Comparison of ENCODE assay signal across 27 cellular contexts in the genomic region with DNA sequence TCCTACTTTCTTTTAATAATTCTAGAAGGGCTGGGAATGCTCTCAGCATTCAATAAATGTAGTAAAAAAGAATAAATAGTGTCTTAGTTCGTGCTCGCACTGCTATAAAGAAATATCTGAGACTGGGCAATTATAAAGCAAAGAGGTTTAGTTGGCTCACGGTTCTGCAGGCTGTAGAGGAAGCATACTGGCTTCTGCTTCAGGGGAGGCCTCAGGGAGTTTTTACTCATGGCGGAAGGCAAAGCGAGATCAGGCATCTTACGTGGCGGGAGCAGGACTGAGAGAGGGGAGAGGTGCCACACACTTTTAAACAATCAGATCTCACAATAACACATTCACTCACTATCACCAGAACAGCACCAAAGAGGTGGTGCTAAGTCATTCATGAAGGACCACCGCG.
"Had no signal": no experiment of that assay in that cellular context is flagged by ENCODE, and none has a peak within 500 bp of the region (broad histone marks: within the 10 kb centered on the region; RNA-seq: fewer than 3 reads in every experiment).

No MANE protein-coding gene starts in this region.

- H3K36me3 Mint-ChIP-seq: activated naive CD4-positive, alpha-beta T cell treated with anti-CD3 and anti-CD28 coated beads, Interleukin-2, amount 50 U/mL, for 24 hours; activated naive CD8-positive, alpha-beta T cell treated with anti-CD3 and anti-CD28 coated beads for 36 hours; T-cell; WTC11 had no signal

- DNase-seq: activated CD4-positive, alpha-beta T cell treated with anti-CD3 and anti-CD28 coated beads for 1 hour; activated CD4-positive, alpha-beta T cell treated with anti-CD3 and anti-CD28 coated beads for 4 hours; activated CD4-positive, alpha-beta T cell treated with anti-CD3 and anti-CD28 coated beads, Interleukin-2, amount 10 ng/mL, durations not matched to agents 7 days and 5 days; activated CD4-positive, alpha-beta T cell treated with anti-CD3 and anti-CD28 coated beads, Interleukin-2, amount 50 U/mL, for 4 hours; activated CD8-positive, alpha-beta memory T cell treated with anti-CD3 and anti-CD28 coated beads for 24 hours; activated CD8-positive, alpha-beta T cell treated with anti-CD3 and anti-CD28 coated beads for 36 hours; activated effector memory CD4-positive, alpha-beta T cell treated with anti-CD3 and anti-CD28 coated beads, Interleukin-2, amount 50 U/mL, for 16 hours; activated naive CD4-positive, alpha-beta T cell treated with anti-CD3 and anti-CD28 coated beads for 36 hours; activated naive CD8-positive, alpha-beta T cell treated with anti-CD3 and anti-CD28 coated beads for 36 hours; activated naive CD8-positive, alpha-beta T cell treated with anti-CD3 and anti-CD28 coated beads, Interleukin-2, amount 50 U/mL, for 24 hours; activated T-cell treated with anti-CD3 and anti-CD28 coated beads, Interleukin-2, amount 50 U/mL, for 4 hours; adrenal gland; amygdala; aorta; body of pancreas; caudate nucleus; cortex of kidney; effector CD8-positive, alpha-beta T cell; foreskin fibroblast; head of caudate nucleus; T-cell; T-helper 2 cell had no signal

- H3K4me3 ChIP-seq: adrenal gland, body of pancreas had no signal

- H3K4me1 ChIP-seq: adrenal gland, body of pancreas had no signal

- H3K9me3 Mint-ChIP-seq: activated CD4-positive, alpha-beta T cell treated with anti-CD3 and anti-CD28 coated beads, Interleukin-2, amount 10 ng/mL, durations not matched to agents 7 days and 5 days; activated CD8-positive, alpha-beta T cell treated with anti-CD3 and anti-CD28 coated beads for 36 hours; activated naive CD4-positive, alpha-beta T cell treated with anti-CD3 and anti-CD28 coated beads for 36 hours; activated naive CD4-positive, alpha-beta T cell treated with anti-CD3 and anti-CD28 coated beads, Interleukin-2, amount 50 U/mL, for 24 hours; activated naive CD8-positive, alpha-beta T cell treated with anti-CD3 and anti-CD28 coated beads for 36 hours; activated naive CD8-positive, alpha-beta T cell treated with anti-CD3 and anti-CD28 coated beads, Interleukin-2, amount 50 U/mL, for 24 hours; activated T-helper 2 cell treated with anti-CD3 and anti-CD28 coated beads, Interferon-gamma antibody, Interleukin-2, Interleukin-4, amounts not matched to agents 10 μg/mL and 5 μg/mL and 100 μg/mL, durations not matched to agents 14 hours and 24 hours and 36 hours; WTC11 had no signal

- H3K9me3 ChIP-seq: adrenal gland, body of pancreas had no signal

- H3K27ac ChIP-seq: adrenal gland, body of pancreas, VCaP had no signal

- H3K4me3 Mint-ChIP-seq: activated CD4-positive, alpha-beta T cell treated with anti-CD3 and anti-CD28 coated beads, Interleukin-2, amount 10 ng/mL, durations not matched to agents 7 days and 5 days; activated CD8-positive, alpha-beta T cell treated with anti-CD3 and anti-CD28 coated beads for 36 hours; activated naive CD4-positive, alpha-beta T cell treated with anti-CD3 and anti-CD28 coated beads for 36 hours; activated naive CD4-positive, alpha-beta T cell treated with anti-CD3 and anti-CD28 coated beads, Interleukin-2, amount 50 U/mL, for 24 hours; activated naive CD8-positive, alpha-beta T cell treated with anti-CD3 and anti-CD28 coated beads for 36 hours; activated naive CD8-positive, alpha-beta T cell treated with anti-CD3 and anti-CD28 coated beads, Interleukin-2, amount 50 U/mL, for 24 hours; activated T-cell treated with anti-CD3 and anti-CD28 coated beads, Interleukin-2, amount 50 U/mL, for 4 hours; T-cell; WTC11 had no signal

- H3K27ac Mint-ChIP-seq: activated CD4-positive, alpha-beta T cell treated with anti-CD3 and anti-CD28 coated beads, Interleukin-2, amount 10 ng/mL, durations not matched to agents 7 days and 5 days; activated CD8-positive, alpha-beta T cell treated with anti-CD3 and anti-CD28 coated beads for 36 hours; activated naive CD4-positive, alpha-beta T cell treated with anti-CD3 and anti-CD28 coated beads for 36 hours; activated naive CD4-positive, alpha-beta T cell treated with anti-CD3 and anti-CD28 coated beads, Interleukin-2, amount 50 U/mL, for 24 hours; activated naive CD8-positive, alpha-beta T cell treated with anti-CD3 and anti-CD28 coated beads for 36 hours; activated naive CD8-positive, alpha-beta T cell treated with anti-CD3 and anti-CD28 coated beads, Interleukin-2, amount 50 U/mL, for 24 hours; activated T-helper 2 cell treated with anti-CD3 and anti-CD28 coated beads, Interferon-gamma antibody, Interleukin-2, Interleukin-4, amounts not matched to agents 10 μg/mL and 5 μg/mL and 100 μg/mL, durations not matched to agents 14 hours and 24 hours and 36 hours; T-cell; WTC11 had no signal

- H3K27me3 ChIP-seq: adrenal gland, body of pancreas had no signal

- ATAC-seq: activated CD8-positive, alpha-beta T cell treated with anti-CD3 and anti-CD28 coated beads for 36 hours; activated naive CD8-positive, alpha-beta T cell treated with anti-CD3 and anti-CD28 coated beads, Interleukin-2, amount 50 U/mL, for 24 hours; activated T-cell treated with anti-CD3 and anti-CD28 coated beads, Interleukin-2, amount 50 U/mL, for 4 hours; body of pancreas; esophagus mucosa; T-cell; WTC11 had no signal

- H3K27me3 Mint-ChIP-seq: activated CD4-positive, alpha-beta T cell treated with anti-CD3 and anti-CD28 coated beads, Interleukin-2, amount 10 ng/mL, durations not matched to agents 7 days and 5 days; activated CD8-positive, alpha-beta T cell treated with anti-CD3 and anti-CD28 coated beads for 36 hours; activated naive CD8-positive, alpha-beta T cell treated with anti-CD3 and anti-CD28 coated beads for 36 hours; activated naive CD8-positive, alpha-beta T cell treated with anti-CD3 and anti-CD28 coated beads, Interleukin-2, amount 50 U/mL, for 24 hours had no signal

- H3K36me3 ChIP-seq: adrenal gland had no signal

- H3K4me1 Mint-ChIP-seq: activated CD4-positive, alpha-beta T cell treated with anti-CD3 and anti-CD28 coated beads, Interleukin-2, amount 10 ng/mL, durations not matched to agents 7 days and 5 days; activated naive CD4-positive, alpha-beta T cell treated with anti-CD3 and anti-CD28 coated beads, Interleukin-2, amount 50 U/mL, for 24 hours; activated naive CD8-positive, alpha-beta T cell treated with anti-CD3 and anti-CD28 coated beads for 36 hours; T-cell had no signal
